Comparison of ENCODE assay signal across 15 cellular contexts in genomic region chr5:7394889-7395431, GRCh38. TPM values are rescaled to one million over a fixed set of nuclear protein-coding genes. Genes with fewer than 3 reads are reported as not detected.
DNase-seq lines count a peak whose midpoint lies in the region; ATAC-seq and TF ChIP-seq lines count a peak whose summit lies in the region.
"Had no signal": no experiment of that assay in that cellular context is flagged by ENCODE, and none has a peak within 500 bp of the region (broad histone marks: within the 10 kb centered on the region; RNA-seq: fewer than 3 reads in every experiment).

No MANE protein-coding gene starts in this region.

- WGBS in heart right ventricle, 2 donors, result 5 to 10% methylated on average over 45 of the region's 45 CpGs
- WGBS in ovary, 3 donors, result 39 to 48% (median 42%) methylated on average over 34 to 45 of the region's 45 CpGs

- H3K9me3 ChIP-seq in heart right ventricle (no peaks in the 10 kb centered on the region), ovary (no peaks in the 10 kb centered on the region), uterus (no peaks in the 10 kb centered on the region)

- TF ChIP-seq CTCF in heart right ventricle (IDR thresholded peaks at IDR 0.05) (peak in 1 of 9 donors; percentile 6), ovary (IDR thresholded peaks at IDR 0.05) (no peak), uterus (IDR thresholded peaks at IDR 0.05) (no peak)

- H3K4me3 ChIP-seq in heart right ventricle, result peak overlapping the region in 7 of 10 donors; percentile 17 to 44 (median 30)
- H3K4me3 ChIP-seq in ovary, result no peak overlapping the region
- no peak overlapping the region for H3K4me3 ChIP-seq in uterus

- no peak for TF ChIP-seq EP300 in ovary (IDR thresholded peaks at IDR 0.05)

- peaks cover 4 to 63% (median 57%) of the 10 kb centered on the region in 7 donors for H3K27me3 ChIP-seq in heart right ventricle
- H3K27me3 ChIP-seq in ovary, result no peaks in the 10 kb centered on the region
- H3K27me3 ChIP-seq in uterus, result no peaks in the 10 kb centered on the region

- ATAC-seq in heart right ventricle, result peak in 5 of 8 donors; percentile 24 to 55 (median 38)
- no peak for ATAC-seq in Right ventricle myocardium inferior
- peak; percentile 23 for ATAC-seq in left ventricle myocardium superior
- ATAC-seq in HG03571 (IDR thresholded peaks at IDR 0.05; ENCODE audit: unreplicated experiment), result no peak

- TF ChIP-seq POLR2A in ovary (IDR thresholded peaks at IDR 0.05) (no peak), uterus (IDR thresholded peaks at IDR 0.05) (no peak)

- H3K36me3 ChIP-seq in heart right ventricle, result no peaks in the 10 kb centered on the region
- H3K36me3 ChIP-seq in ovary, result no peaks in the 10 kb centered on the region
- no peaks in the 10 kb centered on the region for H3K36me3 ChIP-seq in uterus

- H3K27ac ChIP-seq in heart right ventricle (no peak overlapping the region), ovary (peak overlapping the region; percentile 70 to 79), uterus (peak overlapping the region; percentile 82 to 87)
- H3K27ac ChIP-seq: foreskin keratinocyte had no signal

- DNase-seq in heart right ventricle, result no peak
- DNase-seq in Right ventricle myocardium inferior (ENCODE audit: missing footprints), result no peak
- DNase-seq in left ventricle myocardium superior, result no peak
- DNase-seq in ovary, result peak; percentile 19 to 44 (median 40)
- no peak for DNase-seq in uterus
- no peak for DNase-seq in NCI-H524 (lab: John Stamatoyannopoulos, UW)
- DNase-seq in SW480 (ENCODE audit: low spot score), result no peak
- DNase-seq: activated naive CD4-positive, alpha-beta T cell treated with anti-CD3 and anti-CD28 coated beads, Interleukin-2, amount 10 ng/mL, durations not matched to agents 7 days and 5 days; dermis blood vessel endothelial cell; DMS153; foreskin keratinocyte; mammary epithelial cell had no signal

- intact Hi-C loops in heart right ventricle (cut with DNase I) (loop anchor here in 6 of 10 donors (5.0 to 10.0 kb wide), 4 partner anchors 570 to 630 kb away; no protein-coding TSS in a partner anchor), Right ventricle myocardium inferior (cut with DNase I) (no loop called here), left ventricle myocardium superior (cut with micrococcal nuclease) (no loop called here), ovary (cut with DNase I) (loop anchor here in 2 of 4 donors (2.0 to 10.0 kb wide), 4 partner anchors 352 to 630 kb away; partner anchors contain the start of gene CFAP90 (in 1 of the 2)), uterus (cut with DNase I; ENCODE audit: low total_unique reads) (no loop called here)

- H3K4me1 ChIP-seq in heart right ventricle, result peaks cover 0 to 12% (median 0%) of the 10 kb centered on the region in 9 donors
- H3K4me1 ChIP-seq in ovary (ENCODE audit: insufficient read depth), result no peaks in the 10 kb centered on the region
- peaks cover 0 to 5% of the 10 kb centered on the region in 2 donors for H3K4me1 ChIP-seq in uterus
- H3K4me1 ChIP-seq: foreskin keratinocyte had no signal

RNA-seq across cellular contexts. Expression of gene ADCY2, which starts 1.0 kb away (rescaled TPM):
- under 1 TPM; 0.04 to 0.90 (median 0.22) TPM for total RNA-seq in heart right ventricle
- under 1 TPM; 0.07 to 0.13 TPM for polyA plus RNA-seq in heart right ventricle
- 0.19 TPM for total RNA-seq in Right ventricle myocardium inferior
- 0.17 TPM for total RNA-seq in left ventricle myocardium superior
- 10 to 100 TPM in 3 of 7 donors, 1 to 10 TPM in 4; 4.9 to 22.8 (median 9.0) TPM for total RNA-seq in ovary
- 1 to 10 TPM; 4.0 to 5.3 TPM for polyA plus RNA-seq in ovary
- 10 to 100 TPM in 1 of 4 donors, 1 to 10 TPM in 3; 3.8 to 25.3 (median 4.5) TPM for total RNA-seq in uterus
- total RNA-seq: activated CD8-positive, alpha-beta memory T cell treated with anti-CD3 and anti-CD28 coated beads for 36 hours; dermis blood vessel endothelial cell; foreskin keratinocyte; mammary epithelial cell; pulmonary artery endothelial cell had no signal
- polyA plus RNA-seq: foreskin keratinocyte, mammary epithelial cell had no signal

Comparison
In these comparisons a context has a peak if more than half of its experiments do, and no peak if none do; other contexts are left out.
1. ATAC-seq: peak in heart right ventricle (5 of 8) and left ventricle myocardium superior (single experiment); none in Right ventricle myocardium inferior (single experiment) and HG03571 (single experiment).
2. intact Hi-C loops: an anchor here in heart right ventricle (5.0 to 10.0 kb wide); none called in Right ventricle myocardium inferior, left ventricle myocardium superior and uterus.
3. DNase-seq: peak in ovary (5 of 5); none in heart right ventricle (0 of 2), Right ventricle myocardium inferior (single experiment), left ventricle myocardium superior (single experiment), uterus (0 of 2), NCI-H524 (0 of 2) and SW480 (single experiment).
4. H3K27ac ChIP-seq: peak in ovary (2 of 2) and uterus (2 of 2); none in heart right ventricle (0 of 10).
5. H3K4me3 ChIP-seq: peak in heart right ventricle (7 of 10); none in ovary (single experiment) and uterus (0 of 2).